Comparison of ENCODE assay signal across 19 cellular contexts in genomic region chr12:76042147-76042546, GRCh38.
"Had no signal": no experiment of that assay in that cellular context is flagged by ENCODE, and none has a peak within 500 bp of the region (broad histone marks: within the 10 kb centered on the region; RNA-seq: fewer than 3 reads in every experiment).

No MANE protein-coding gene starts in this region.

- H3K27ac ChIP-seq: colonic mucosa, heart left ventricle, right atrium auricular region, tibial nerve, uterus had no signal

- H3K4me1 ChIP-seq: colonic mucosa, uterus had no signal

- H3K27me3 ChIP-seq: colonic mucosa, heart left ventricle, right atrium auricular region, tibial nerve, uterus had no signal

- H3K36me3 ChIP-seq: colonic mucosa, right atrium auricular region, uterus had no signal

- DNase-seq: activated CD4-positive, alpha-beta T cell treated with anti-CD3 and anti-CD28 coated beads, Interleukin-2, amount 10 ng/mL, durations not matched to agents 7 days and 5 days; activated CD8-positive, alpha-beta memory T cell treated with anti-CD3 and anti-CD28 coated beads, Interleukin-2, amount 50 U/mL, for 48 hours; activated gamma-delta T cell; activated T-cell treated with anti-CD3 and anti-CD28 coated beads, Interleukin-2, amount 50 U/mL, for 72 hours; amniotic stem cell; caudate nucleus; colonic mucosa; foreskin melanocyte; heart left ventricle; immature natural killer cell; small intestine; stimulated activated CD4-positive, alpha-beta T cell treated with anti-CD3 and anti-CD28 coated beads, Interleukin-4, amount 100 ng/mL, for 4 hours; stimulated activated CD8-positive, alpha-beta memory T cell treated with anti-CD3 and anti-CD28 coated beads, Interleukin-4, amount 100 ng/mL, for 48 hours; stimulated activated naive CD4-positive, alpha-beta T cell treated with Interleukin-2 at 50 U/mL for 16 hours; substantia nigra; uterus had no signal

- H3K4me3 ChIP-seq: colonic mucosa, heart left ventricle, right atrium auricular region, tibial nerve, uterus had no signal

- H3K9me3 ChIP-seq: colonic mucosa, heart left ventricle, right atrium auricular region, tibial nerve, uterus had no signal

- ATAC-seq: activated naive CD4-positive, alpha-beta T cell treated with anti-CD3 and anti-CD28 coated beads, Interleukin-2, amount 50 U/mL, for 72 hours; activated T-cell treated with anti-CD3 and anti-CD28 coated beads, Interleukin-2, amount 50 U/mL, for 72 hours; heart left ventricle had no signal
